Comparison of ENCODE assay signal across 14 cellular contexts in the genomic region with DNA sequence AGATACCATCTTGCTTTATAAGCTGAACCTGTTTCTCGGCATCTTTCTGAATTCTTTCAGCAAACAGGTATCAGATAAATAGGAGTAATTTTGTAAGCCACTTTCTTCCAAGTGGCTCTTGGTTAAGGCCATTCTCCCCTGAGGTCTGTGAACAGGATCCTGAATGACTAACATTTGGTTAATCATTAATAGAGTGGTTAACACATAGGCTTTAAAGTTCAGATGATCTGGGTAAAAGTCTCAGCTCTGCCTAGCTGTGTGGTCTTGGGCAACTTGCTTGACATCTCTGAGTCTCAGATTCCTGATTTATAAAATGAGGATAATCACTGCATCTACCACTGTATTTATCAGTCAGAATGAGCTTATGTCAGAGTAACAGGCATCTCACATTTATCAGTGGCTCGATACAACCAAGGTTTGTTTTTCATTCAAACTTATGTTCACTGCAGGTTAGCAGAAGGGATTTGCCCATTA. TPM values are rescaled to one million over a fixed set of nuclear protein-coding genes. Genes with fewer than 3 reads are reported as not detected.
A peak's percentile ranks its signal among the peaks of the same experiment; 100 is the strongest.
DNase-seq lines count a peak whose midpoint lies in the region; ATAC-seq and TF ChIP-seq lines count a peak whose summit lies in the region.
"Had no signal": no experiment of that assay in that cellular context is flagged by ENCODE, and none has a peak within 500 bp of the region (broad histone marks: within the 10 kb centered on the region; RNA-seq: fewer than 3 reads in every experiment).

No MANE protein-coding gene starts in this region.

- H3K27ac ChIP-seq in HCT116 (ENCODE audit: low read depth, low read length) (no peak overlapping the region), right lobe of liver (no peak overlapping the region)
- H3K27ac ChIP-seq: epithelial cell of prostate had no signal

- no peak for TF ChIP-seq POLR2A in HCT116 (IDR thresholded peaks at IDR 0.05; ENCODE audit: borderline replicate concordance, extremely low read depth, insufficient read depth, insufficient read length)
- no peak for TF ChIP-seq POLR2A in right lobe of liver (IDR thresholded peaks at IDR 0.05)

- H2AFZ ChIP-seq in HCT116 (ENCODE audit: low read depth, low read length, poor library complexity, severe bottlenecking), result no peak overlapping the region

- H3K36me3 ChIP-seq in HCT116 (ENCODE audit: control insufficient read depth in 1 of 2, insufficient read depth in 2 of 2, low read length in 2 of 2) (no peaks in the 10 kb centered on the region), right lobe of liver (no peaks in the 10 kb centered on the region)

- H3K9ac ChIP-seq in HCT116 (ENCODE audit: low read length), result no peak overlapping the region

- no peaks in the 10 kb centered on the region for H3K9me2 ChIP-seq in HCT116 (ENCODE audit: insufficient read depth)

- no peaks in the 10 kb centered on the region for H4K20me1 ChIP-seq in HCT116 (ENCODE audit: insufficient read depth)

- ATAC-seq in GM18520 (IDR thresholded peaks at IDR 0.05; ENCODE audit: unreplicated experiment) (peak; percentile 92), HCT116 (no peak), HG03571 (IDR thresholded peaks at IDR 0.05; ENCODE audit: unreplicated experiment) (peak; percentile 76), right lobe of liver (peak; percentile 93 to 98 (median 98))

- no peaks in the 10 kb centered on the region for H3K79me2 ChIP-seq in HCT116 (ENCODE audit: insufficient read depth, low read length)

- RAD21 ChIA-PET in HCT116 (lab: Charles Lee; ENCODE audit: low non-redundant PET in 1 of 2, low total read pairs in 2 of 2, uncharacterized antibody in 2 of 2, unreplicated experiment in 2 of 2), result no interaction called here

- TF ChIP-seq CTCF in HCT116 (IDR thresholded peaks at IDR 0.05 in 2 of 3, conservative IDR thresholded peaks at IDR 0.05 in 1 of 3; ENCODE audit: borderline replicate concordance in 1 of 3, insufficient read depth in 1 of 3, low read depth in 2 of 3, low read length in 2 of 3) (no peak), right lobe of liver (IDR thresholded peaks at IDR 0.05) (no peak)

- 33% methylated on average over 2 of the region's 2 CpGs for WGBS in right lobe of liver (ENCODE audit: insufficient coverage, low coverage, low lambda C conversion rate, missing lambda C conversion rate)

- H3K9me3 ChIP-seq in HCT116 (ENCODE audit: control insufficient read depth in 1 of 2, insufficient read depth in 1 of 2, low read depth in 1 of 2, low read length in 2 of 2), result no peaks in the 10 kb centered on the region
- no peaks in the 10 kb centered on the region for H3K9me3 ChIP-seq in right lobe of liver

- no peak for TF ChIP-seq RAD21 in HCT116 (IDR thresholded peaks at IDR 0.05; ENCODE audit: low read depth)

- H3K4me1 ChIP-seq in HCT116 (ENCODE audit: control insufficient read depth in 1 of 2, insufficient read depth in 2 of 2, low read length in 2 of 2) (peaks cover 0 to 4% of the 10 kb centered on the region in 2 experiments; a peak in 2 of 4 replicates), right lobe of liver (peaks cover 0 to 15% (median 2%) of the 10 kb centered on the region in 4 donors)

- POLR2A ChIA-PET in HCT116 (lab: Charles Lee), result no interaction called here

- BruUV-seq in HCT116 (replicated peaks; lab: Mats Ljungman, UMichigan), result no TSS peak

- no peak overlapping the region for H3K4me2 ChIP-seq in HCT116 (ENCODE audit: low read length)

- CTCF ChIA-PET in HCT116 (lab: Charles Lee), result no interaction called here

- DNase-seq in HCT116 (ENCODE audit: low read depth, low spot score) (peak; percentile 6), right lobe of liver (no peak), NCI-H2107 (lab: John Stamatoyannopoulos, UW) (no peak), DMS 273 (lab: John Stamatoyannopoulos, UW; ENCODE audit: unreplicated experiment) (no peak)
- no peak for DNase-seq in stimulated activated CD4-positive, alpha-beta T cell treated with anti-CD3 and anti-CD28 coated beads, Interleukin-12 subunit alpha, Interleukin-12 subunit beta, amount 100 ng/mL, for 4 hours
- no peak for DNase-seq in activated naive CD4-positive, alpha-beta T cell (lab: John Stamatoyannopoulos, UW)
- DNase-seq: activated CD8-positive, alpha-beta memory T cell treated with anti-CD3 and anti-CD28 coated beads for 24 hours; C1 segment of cervical spinal cord; GF-D8; NCI-H1105 treated with DMSO at 0.1 percent for 48 hours; NCI-H510A had no signal

- peaks cover 33% of the 10 kb centered on the region for H3K27me3 ChIP-seq in HCT116 (ENCODE audit: insufficient read depth, low read length)
- H3K27me3 ChIP-seq in right lobe of liver, result no peaks in the 10 kb centered on the region

- intact Hi-C loops in HCT116 (cut with micrococcal nuclease), result no loop called here
- intact Hi-C loops in right lobe of liver (cut with DNase I), result loop anchor here in 1 of 2 donors (5.0 kb wide), 1 partner anchor 72 kb away; no protein-coding TSS in a partner anchor

- no peak overlapping the region for H3K4me3 ChIP-seq in HCT116 (replicated peaks in 1 of 2; ENCODE audit: low read depth in 1 of 2, low read length in 2 of 2)
- no peak overlapping the region for H3K4me3 ChIP-seq in right lobe of liver

TF ChIP-seq in HCT116, 20 proteins besides CTCF, POLR2A, EP300 and RAD21:
- TF ChIP-seq JUND (IDR thresholded peaks at IDR 0.05), result no peak
- no peak for TF ChIP-seq ZNF274 (IDR thresholded peaks at IDR 0.05; ENCODE audit: low read depth, low read length)
- TF ChIP-seq, protein P1, sequence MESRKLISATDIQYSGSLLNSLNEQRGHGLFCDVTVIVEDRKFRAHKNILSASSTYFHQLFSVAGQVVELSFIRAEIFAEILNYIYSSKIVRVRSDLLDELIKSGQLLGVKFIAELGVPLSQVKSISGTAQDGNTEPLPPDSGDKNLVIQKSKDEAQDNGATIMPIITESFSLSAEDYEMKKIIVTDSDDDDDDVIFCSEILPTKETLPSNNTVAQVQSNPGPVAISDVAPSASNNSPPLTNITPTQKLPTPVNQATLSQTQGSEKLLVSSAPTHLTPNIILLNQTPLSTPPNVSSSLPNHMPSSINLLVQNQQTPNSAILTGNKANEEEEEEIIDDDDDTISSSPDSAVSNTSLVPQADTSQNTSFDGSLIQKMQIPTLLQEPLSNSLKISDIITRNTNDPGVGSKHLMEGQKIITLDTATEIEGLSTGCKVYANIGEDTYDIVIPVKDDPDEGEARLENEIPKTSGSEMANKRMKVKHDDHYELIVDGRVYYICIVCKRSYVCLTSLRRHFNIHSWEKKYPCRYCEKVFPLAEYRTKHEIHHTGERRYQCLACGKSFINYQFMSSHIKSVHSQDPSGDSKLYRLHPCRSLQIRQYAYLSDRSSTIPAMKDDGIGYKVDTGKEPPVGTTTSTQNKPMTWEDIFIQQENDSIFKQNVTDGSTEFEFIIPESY (IDR thresholded peaks at IDR 0.05; ENCODE audit: extremely low read depth, insufficient replicate concordance, low read length), result no peak
- no peak for TF ChIP-seq CBX3 (IDR thresholded peaks at IDR 0.05; ENCODE audit: low read depth)

RNA-seq across cellular contexts. Expression of gene ANKFN1, which starts 44.4 kb away (rescaled TPM):
- total RNA-seq in HCT116 (2021; ENCODE audit: unreplicated experiment) (1.1 TPM), right lobe of liver (under 1 TPM in 1 of 6 experiments, not detected in 5; 0.11 TPM)
- 0.30 and 0.53 TPM in 2 replicates for polyA plus RNA-seq in HCT116 (2012)
